ENCODE assay signal across 8 cellular contexts in the genomic region with DNA sequence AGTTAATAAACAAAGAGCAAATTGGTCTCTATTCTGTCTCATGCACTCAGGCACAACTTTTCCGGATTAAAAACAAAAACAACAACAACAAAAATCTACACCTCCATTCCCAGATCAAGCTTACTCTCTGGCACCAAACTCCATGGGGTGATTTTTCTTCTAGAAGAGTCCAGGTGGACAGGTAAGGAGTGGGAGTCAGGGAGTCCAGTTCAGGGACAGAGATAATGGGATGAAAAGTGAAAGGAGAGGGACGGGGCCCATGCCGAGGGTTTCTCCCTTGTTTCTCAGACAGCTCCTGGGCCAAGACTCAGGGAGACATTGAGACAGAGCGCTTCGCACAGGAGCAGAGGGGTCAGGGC. TPM values are rescaled to one million over a fixed set of nuclear protein-coding genes. Genes with fewer than 3 reads are reported as not detected.
DNase-seq lines count a peak whose midpoint lies in the region; ATAC-seq and TF ChIP-seq lines count a peak whose summit lies in the region.

No MANE protein-coding gene starts in this region.

- H3K27ac ChIP-seq in KOPT-K1 (ENCODE audit: low read depth, low read length, poor library complexity, severe bottlenecking), result peak overlapping the region; percentile 67
- peak overlapping the region in 54 of 59 donors; percentile 30 to 92 (median 75) for H3K27ac ChIP-seq in dorsolateral prefrontal cortex

- TF ChIP-seq POLR2A in lower leg skin (IDR thresholded peaks at IDR 0.05), result no peak

- no peaks in the 10 kb centered on the region for H3K27me3 ChIP-seq in dorsolateral prefrontal cortex

- no peaks in the 10 kb centered on the region for H3K9me3 ChIP-seq in KOPT-K1 (ENCODE audit: insufficient read depth, low read length, poor library complexity, severe bottlenecking)

- H3K9me3 Mint-ChIP-seq in naive thymus-derived CD8-positive, alpha-beta T cell, result peaks cover 0 to 2% (median 0%) of the 10 kb centered on the region in 9 donors

- WGBS in lower leg skin, 2 donors, result 0% methylated on average over 4 to 5 of the region's 5 CpGs

- ATAC-seq in naive thymus-derived CD8-positive, alpha-beta T cell, result no peak

- peak overlapping the region; percentile 99 to 100 (median 100) for H3K27ac Mint-ChIP-seq in naive thymus-derived CD8-positive, alpha-beta T cell

- POLR2A ChIA-PET in naive thymus-derived CD8-positive, alpha-beta T cell (lab: Charles Lee), result interaction anchor here (1.0 to 3.8 kb wide), 13 partner anchors 10 to 1255 kb away, joined by 3 to 68 read pairs (median 4); partner anchors contain the start of genes POLR1H and TRIM26

- peaks cover 0 to 4% (median 0%) of the 10 kb centered on the region in 5 donors for H3K27me3 Mint-ChIP-seq in naive thymus-derived CD8-positive, alpha-beta T cell

- H3K36me3 ChIP-seq in KOPT-K1 (ENCODE audit: insufficient read depth, low read length), result peaks cover 34% of the 10 kb centered on the region

- peaks cover 25 to 57% (median 48%) of the 10 kb centered on the region in 4 donors for H3K4me1 Mint-ChIP-seq in naive thymus-derived CD8-positive, alpha-beta T cell

- peak overlapping the region; percentile 38 to 85 (median 61) for H3K4me3 ChIP-seq in dorsolateral prefrontal cortex
- no peak overlapping the region for H3K4me3 ChIP-seq in lower leg skin (ENCODE audit: low read depth, poor library complexity, severe bottlenecking)

- H3K4me3 Mint-ChIP-seq in naive thymus-derived CD8-positive, alpha-beta T cell, result peak overlapping the region; percentile 91 to 99 (median 98)

- TF ChIP-seq CTCF in dorsolateral prefrontal cortex (IDR thresholded peaks at IDR 0.05 in 54 of 56, conservative IDR thresholded peaks at IDR 0.05 in 2 of 56; ENCODE audit: low read depth in 1 of 56, partially characterized antibody in 56 of 56) (no peak), lower leg skin (IDR thresholded peaks at IDR 0.05) (no peak)

- peaks cover 16 to 48% (median 40%) of the 10 kb centered on the region in 3 donors for H3K36me3 Mint-ChIP-seq in naive thymus-derived CD8-positive, alpha-beta T cell

- intact Hi-C loops in dorsolateral prefrontal cortex (cut with DNase I), result no loop called here
- intact Hi-C loops in lower leg skin (cut with DNase I; ENCODE audit: low total_unique reads), result no loop called here

- DNase-seq in AG20443 (ENCODE audit: low spot score), result peak; percentile 22
- DNase-seq in dorsolateral prefrontal cortex, result no peak
- no peak for DNase-seq in naive thymus-derived CD8-positive, alpha-beta T cell
- DNase-seq in NCI-H524 (lab: John Stamatoyannopoulos, UW), result no peak
- DNase-seq in lower leg skin (ENCODE audit: low spot score in 2 of 2), result no peak
- no peak for DNase-seq in NOMO-1 treated with DMSO at 0.1 percent for 48 hours (lab: John Stamatoyannopoulos, UW; ENCODE audit: unreplicated experiment)
- DNase-seq in hippocampal formation (lab: John Stamatoyannopoulos, UW), result no peak

RNA-seq across cellular contexts. Expression of gene HLA-A, which starts 0.4 kb away (rescaled TPM):
- 100 to 1,000 TPM in 84 of 120 experiments, 10 to 100 TPM in 36; 40.9 to 370 (median 124) TPM for total RNA-seq in dorsolateral prefrontal cortex
- 1,000 to 10,000 TPM; 2,087 to 2,115 TPM for total RNA-seq in naive thymus-derived CD8-positive, alpha-beta T cell
- 1,000 to 10,000 TPM; 2,084 to 4,021 (median 2,635) TPM for polyA plus RNA-seq in naive thymus-derived CD8-positive, alpha-beta T cell
- 1,000 to 10,000 TPM in 1 of 4 donors, 100 to 1,000 TPM in 3; 530 to 1,047 (median 828) TPM for total RNA-seq in lower leg skin
